9 cellular contexts compared by ENCODE assay signal in genomic region chr6:33584700-33585402, GRCh38. TPM values are rescaled to one million over a fixed set of nuclear protein-coding genes. Genes with fewer than 3 reads are reported as not detected.
DNase-seq lines count a peak whose midpoint lies in the region; ATAC-seq and TF ChIP-seq lines count a peak whose summit lies in the region.
"Had no signal": no experiment of that assay in that cellular context is flagged by ENCODE, and none has a peak within 500 bp of the region (broad histone marks: within the 10 kb centered on the region; RNA-seq: fewer than 3 reads in every experiment).

No MANE protein-coding gene starts in this region.

- no peak overlapping the region for H2BK5ac ChIP-seq in neuronal stem cell (ENCODE audit: low read length)

- H3K27me3 Mint-ChIP-seq in activated CD4-positive, alpha-beta T cell treated with anti-CD3 and anti-CD28 coated beads, Interleukin-2, amount 10 ng/mL, durations not matched to agents 24 days and 14 days: no peaks in the 10 kb centered on the region
- H3K27me3 Mint-ChIP-seq in IgD-negative memory B cell: no peaks in the 10 kb centered on the region
- H3K27me3 Mint-ChIP-seq in activated T-helper 17 cell treated with anti-CD3 and anti-CD28 coated beads, Interleukin-2, amount 50 U/mL, for 72 hours: no peaks in the 10 kb centered on the region

- H3K27me3 ChIP-seq in neuronal stem cell (ENCODE audit: control insufficient read depth in 3 of 3, insufficient read depth in 3 of 3, low read depth in 1 of 3, low read length in 3 of 3): peaks cover 1 to 8% (median 2%) of the 10 kb centered on the region in 3 experiments
- no peaks in the 10 kb centered on the region for H3K27me3 ChIP-seq in foreskin keratinocyte
- H3K27me3 ChIP-seq: adrenal gland had no signal

- no peak overlapping the region for H3K14ac ChIP-seq in neuronal stem cell (ENCODE audit: low read length)

- H2BK12ac ChIP-seq in neuronal stem cell (ENCODE audit: low read length): no peak overlapping the region

- H3K4me3 Mint-ChIP-seq in activated CD4-positive, alpha-beta T cell treated with anti-CD3 and anti-CD28 coated beads, Interleukin-2, amount 10 ng/mL, durations not matched to agents 24 days and 14 days: peak overlapping the region; percentile 82
- peak overlapping the region in 1 of 4 donors; percentile 57 for H3K4me3 Mint-ChIP-seq in IgD-negative memory B cell
- peak overlapping the region; percentile 81 for H3K4me3 Mint-ChIP-seq in activated T-helper 17 cell treated with anti-CD3 and anti-CD28 coated beads, Interleukin-2, amount 50 U/mL, for 72 hours

- H3K9me3 Mint-ChIP-seq in activated CD4-positive, alpha-beta T cell treated with anti-CD3 and anti-CD28 coated beads, Interleukin-2, amount 10 ng/mL, durations not matched to agents 24 days and 14 days: no peaks in the 10 kb centered on the region
- H3K9me3 Mint-ChIP-seq in IgD-negative memory B cell: no peaks in the 10 kb centered on the region
- H3K9me3 Mint-ChIP-seq in activated T-helper 17 cell treated with anti-CD3 and anti-CD28 coated beads, Interleukin-2, amount 50 U/mL, for 72 hours: no peaks in the 10 kb centered on the region

- intact Hi-C loops in activated CD4-positive, alpha-beta T cell treated with anti-CD3 and anti-CD28 coated beads, Interleukin-2, amount 10 ng/mL, durations not matched to agents 24 days and 14 days (cut with micrococcal nuclease): loop anchor here (1.0 to 5.0 kb wide), 3 partner anchors 36 to 177 kb away; partner anchors contain the start of gene ITPR3

- peak overlapping the region; percentile 88 for H2AFZ ChIP-seq in neuronal stem cell (ENCODE audit: low read length)

- no peak overlapping the region for H3K4me2 ChIP-seq in neuronal stem cell (ENCODE audit: insufficient read depth, low read length, poor library complexity, severe bottlenecking)

- peak overlapping the region; percentile 49 for H3K18ac ChIP-seq in neuronal stem cell (ENCODE audit: low read length)

- no peak for TF ChIP-seq CTCF in foreskin keratinocyte (conservative IDR thresholded peaks at IDR 0.05)

- H3K4ac ChIP-seq in neuronal stem cell (ENCODE audit: low read length): peak overlapping the region; percentile 67

- H4K91ac ChIP-seq in neuronal stem cell (ENCODE audit: low read depth, low read length, poor library complexity): no peak overlapping the region

- peak overlapping the region; percentile 94 for H3K27ac Mint-ChIP-seq in activated CD4-positive, alpha-beta T cell treated with anti-CD3 and anti-CD28 coated beads, Interleukin-2, amount 10 ng/mL, durations not matched to agents 24 days and 14 days
- H3K27ac Mint-ChIP-seq in IgD-negative memory B cell: peak overlapping the region in 2 of 3 donors; percentile 46 to 73
- H3K27ac Mint-ChIP-seq in activated T-helper 17 cell treated with anti-CD3 and anti-CD28 coated beads, Interleukin-2, amount 50 U/mL, for 72 hours: peak overlapping the region; percentile 90

- no peak for ATAC-seq in activated T-helper 17 cell treated with anti-CD3 and anti-CD28 coated beads, Interleukin-2, amount 50 U/mL, for 72 hours (replicated peaks)
- no peak for ATAC-seq in foreskin keratinocyte

- H3K23ac ChIP-seq in neuronal stem cell (ENCODE audit: low read depth, low read length, poor library complexity): peak overlapping the region; percentile 61

- DNase-seq in activated CD4-positive, alpha-beta T cell treated with anti-CD3 and anti-CD28 coated beads, Interleukin-2, amount 10 ng/mL, durations not matched to agents 24 days and 14 days: no peak
- DNase-seq in activated CD4-positive, alpha-beta T cell treated with anti-CD3 and anti-CD28 coated beads, Interleukin-2, amount 50 U/mL, for 1 hour: no peak
- DNase-seq in neuronal stem cell (ENCODE audit: low spot score) (no peak), GM19238 (ENCODE audit: insufficient read length, low spot score) (no peak), foreskin keratinocyte (no peak), NCI-H187 (lab: John Stamatoyannopoulos, UW) (no peak)

- no peak overlapping the region for H4K8ac ChIP-seq in neuronal stem cell (ENCODE audit: low read depth, low read length)

- H3K36me3 ChIP-seq in neuronal stem cell (replicated peaks in 1 of 2; ENCODE audit: control insufficient read depth in 2 of 2, insufficient read depth in 2 of 2, low read length in 2 of 2): no peaks in the 10 kb centered on the region
- H3K36me3 ChIP-seq: adrenal gland had no signal

- no CpG with 5 or more reads among the region's 11 CpGs for WGBS in neuronal stem cell (ENCODE audit: extremely low coverage in 2 of 2, insufficient read length in 2 of 2, insufficient replicate concordance in 1 of 2), 2 donors

- H3K4me1 Mint-ChIP-seq in activated CD4-positive, alpha-beta T cell treated with anti-CD3 and anti-CD28 coated beads, Interleukin-2, amount 10 ng/mL, durations not matched to agents 24 days and 14 days: peaks cover 28% of the 10 kb centered on the region
- peaks cover 14 to 20% (median 17%) of the 10 kb centered on the region in 3 donors for H3K4me1 Mint-ChIP-seq in IgD-negative memory B cell
- H3K4me1 Mint-ChIP-seq in activated T-helper 17 cell treated with anti-CD3 and anti-CD28 coated beads, Interleukin-2, amount 50 U/mL, for 72 hours: peaks cover 9% of the 10 kb centered on the region

- no peak overlapping the region for H2BK15ac ChIP-seq in neuronal stem cell (ENCODE audit: low read length)

- H3K4me3 ChIP-seq in neuronal stem cell (ENCODE audit: low read length in 2 of 2): no peak overlapping the region
- H3K4me3 ChIP-seq: adrenal gland had no signal

- no peak overlapping the region for H3K9ac ChIP-seq in neuronal stem cell (ENCODE audit: low read depth, low read length, poor library complexity)

- no peaks in the 10 kb centered on the region for H3K9me3 ChIP-seq in neuronal stem cell (replicated peaks in 1 of 2; ENCODE audit: control insufficient read depth in 2 of 2, insufficient read depth in 1 of 2, low read depth in 1 of 2, low read length in 2 of 2)
- H3K9me3 ChIP-seq: adrenal gland had no signal

- no peaks in the 10 kb centered on the region for H3K79me1 ChIP-seq in neuronal stem cell (ENCODE audit: low read depth, low read length)

- H3K4me1 ChIP-seq in neuronal stem cell (ENCODE audit: control insufficient read depth in 2 of 2, insufficient read depth in 1 of 2, low read depth in 1 of 2, low read length in 2 of 2): peaks cover 3% of the 10 kb centered on the region in 2 donors
- peaks cover 2% of the 10 kb centered on the region for H3K4me1 ChIP-seq in foreskin keratinocyte

- H3K27ac ChIP-seq in neuronal stem cell (replicated peaks; ENCODE audit: low read length) (no peak overlapping the region), foreskin keratinocyte (no peak overlapping the region)
- H3K27ac ChIP-seq: adrenal gland had no signal

- H2BK120ac ChIP-seq in neuronal stem cell (ENCODE audit: low read depth, low read length): no peak overlapping the region

- H3K36me3 Mint-ChIP-seq in activated CD4-positive, alpha-beta T cell treated with anti-CD3 and anti-CD28 coated beads, Interleukin-2, amount 10 ng/mL, durations not matched to agents 24 days and 14 days (ENCODE audit: low read depth): no peaks in the 10 kb centered on the region
- H3K36me3 Mint-ChIP-seq in IgD-negative memory B cell: no peaks in the 10 kb centered on the region
- peaks cover 3% of the 10 kb centered on the region for H3K36me3 Mint-ChIP-seq in activated T-helper 17 cell treated with anti-CD3 and anti-CD28 coated beads, Interleukin-2, amount 50 U/mL, for 72 hours (ENCODE audit: low read depth)

- peak overlapping the region; percentile 91 for H2AK5ac ChIP-seq in neuronal stem cell (ENCODE audit: low read depth, low read length)

RNA-seq across cellular contexts. Expression of gene BAK1, which starts 4.8 kb away (rescaled TPM):
- total RNA-seq in activated CD4-positive, alpha-beta T cell treated with anti-CD3 and anti-CD28 coated beads, Interleukin-2, amount 10 ng/mL, durations not matched to agents 24 days and 14 days: 54.7 and 55.9 TPM in 2 replicates
- polyA plus RNA-seq in IgD-negative memory B cell (40.6 TPM), foreskin keratinocyte (92.0 and 93.8 TPM in 2 replicates)
- total RNA-seq in activated T-helper 17 cell treated with anti-CD3 and anti-CD28 coated beads, Interleukin-2, amount 50 U/mL, for 72 hours: 10 to 100 TPM; 48.8 to 61.9 TPM
- polyA plus RNA-seq in neuronal stem cell (2013, experiment 1 of 2): 14.5 TPM
- polyA plus RNA-seq in neuronal stem cell (2013, experiment 2 of 2): 14.1 TPM
- total RNA-seq in foreskin keratinocyte: 77.0 and 82.9 TPM in 2 replicates

RNA-seq across cellular contexts. Expression of gene ITPR3, which starts 36.3 kb away (rescaled TPM):
- total RNA-seq in activated CD4-positive, alpha-beta T cell treated with anti-CD3 and anti-CD28 coated beads, Interleukin-2, amount 10 ng/mL, durations not matched to agents 24 days and 14 days: 45.5 and 45.6 TPM in 2 replicates
- polyA plus RNA-seq in IgD-negative memory B cell: 6.7 TPM
- 10 to 100 TPM; 57.0 to 59.7 TPM for total RNA-seq in activated T-helper 17 cell treated with anti-CD3 and anti-CD28 coated beads, Interleukin-2, amount 50 U/mL, for 72 hours
- polyA plus RNA-seq in neuronal stem cell (2013, experiment 1 of 2): 1.4 TPM
- 1.4 TPM for polyA plus RNA-seq in neuronal stem cell (2013, experiment 2 of 2)
- 76.5 and 82.0 TPM in 2 replicates for total RNA-seq in foreskin keratinocyte
- 23.4 and 26.1 TPM in 2 replicates for polyA plus RNA-seq in foreskin keratinocyte
